In the genomic region with DNA sequence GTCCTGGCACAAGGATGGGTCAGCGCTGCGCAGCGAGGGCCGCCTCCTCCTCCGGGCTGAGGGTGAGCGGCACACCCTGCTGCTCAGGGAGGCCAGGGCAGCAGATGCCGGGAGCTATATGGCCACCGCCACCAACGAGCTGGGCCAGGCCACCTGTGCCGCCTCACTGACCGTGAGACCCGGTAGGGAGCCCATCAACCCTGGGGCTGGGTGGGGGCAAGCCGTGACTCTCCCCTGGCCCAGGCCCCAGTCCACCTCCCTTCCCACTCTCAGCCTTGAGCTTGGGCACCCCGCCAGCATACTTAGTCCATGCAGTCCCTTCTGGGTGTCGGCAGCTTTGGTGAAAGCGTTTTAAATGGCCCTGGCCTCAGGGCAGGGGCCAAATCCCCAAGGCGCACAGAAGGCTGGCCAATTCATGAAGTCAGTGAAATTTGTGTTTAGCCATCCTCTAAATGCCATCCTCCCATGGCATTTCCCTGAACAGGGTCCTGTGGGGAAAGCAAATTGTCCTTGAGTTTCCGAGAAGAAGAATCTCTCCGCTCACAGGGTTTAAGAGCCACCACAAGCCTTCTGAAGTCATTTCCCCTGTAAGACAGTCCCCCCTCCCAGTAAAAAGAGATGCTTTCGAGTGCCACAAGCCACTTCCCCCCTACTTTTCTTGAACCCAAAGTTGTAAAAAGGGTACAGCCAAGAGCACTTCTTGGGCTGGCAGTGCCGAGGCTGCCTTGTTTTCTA, we compare ENCODE assay signal across 14 cellular contexts. TPM values are rescaled to one million over a fixed set of nuclear protein-coding genes. Genes with fewer than 3 reads are reported as not detected.
A peak's percentile ranks its signal among the peaks of the same experiment; 100 is the strongest.
DNase-seq lines count a peak whose midpoint lies in the region; ATAC-seq and TF ChIP-seq lines count a peak whose summit lies in the region.
"Had no signal": no experiment of that assay in that cellular context is flagged by ENCODE, and none has a peak within 500 bp of the region (broad histone marks: within the 10 kb centered on the region; RNA-seq: fewer than 3 reads in every experiment).

No MANE protein-coding gene starts in this region.

- H3K4me1 ChIP-seq in fibroblast of lung (ENCODE audit: control insufficient read depth, extremely low read depth, insufficient read depth, low read length): peaks cover 21% of the 10 kb centered on the region
- peaks cover 35% of the 10 kb centered on the region for H3K4me1 ChIP-seq in osteoblast (ENCODE audit: insufficient read depth, low read length)
- H3K4me1 ChIP-seq in endodermal cell (ENCODE audit: control insufficient read depth, insufficient read depth, low read length): peaks cover 3% of the 10 kb centered on the region

- ATAC-seq in stimulated activated naive CD8-positive, alpha-beta T cell treated with anti-CD3 and anti-CD28 coated beads, Interleukin-15, amount 100 ng/mL, for 72 hours: peak; percentile 31
- no peak for ATAC-seq in stimulated activated naive CD8-positive, alpha-beta T cell treated with anti-CD3 and anti-CD28 coated beads, Interleukin-15, Interleukin-2, amounts not matched to agents 100 U/mL and 50 U/mL, for 24 hours
- no peak for ATAC-seq in stimulated activated naive B cell treated with anti-CD40 and anti-IgM and Interleukin-4, amounts not matched to agents 10 μg/mL and 1 μg/mL and 100 μg/mL, for 72 hours (replicated peaks)
- no peak for ATAC-seq in GM18909 (IDR thresholded peaks at IDR 0.05; ENCODE audit: poor library complexity, unreplicated experiment)
- ATAC-seq: GM23338 had no signal

- 95% methylated on average over 18 to 21 of the region's 21 CpGs for WGBS in endodermal cell (ENCODE audit: insufficient coverage in 1 of 2, insufficient read length in 1 of 2), 2 experiments

- H3K27me3 ChIP-seq in fibroblast of lung (ENCODE audit: control insufficient read depth, insufficient read depth, low read length) (no peaks in the 10 kb centered on the region), osteoblast (ENCODE audit: insufficient read depth, low read length) (no peaks in the 10 kb centered on the region), endodermal cell (ENCODE audit: control insufficient read depth, insufficient read depth, low read length, poor library complexity, severe bottlenecking) (no peaks in the 10 kb centered on the region)
- H3K27me3 ChIP-seq: cardiac muscle cell had no signal

- TF ChIP-seq CTCF in fibroblast of lung (conservative IDR thresholded peaks at IDR 0.05 in 1 of 2, IDR thresholded peaks at IDR 0.05 in 1 of 2; ENCODE audit: low read depth in 1 of 2, low read length in 2 of 2): no peak
- no peak for TF ChIP-seq CTCF in osteoblast (IDR thresholded peaks at IDR 0.05; ENCODE audit: extremely low read depth, low read depth, low read length)
- no peak for TF ChIP-seq CTCF in endodermal cell (conservative IDR thresholded peaks at IDR 0.05)

- no peaks in the 10 kb centered on the region for H3K36me3 Mint-ChIP-seq in endodermal cell (ENCODE audit: low read depth)
- H3K36me3 Mint-ChIP-seq in stimulated activated naive B cell treated with anti-CD40 and anti-IgM and Interleukin-4, amounts not matched to agents 10 μg/mL and 1 μg/mL and 100 μg/mL, for 72 hours: no peaks in the 10 kb centered on the region

- H3K27ac Mint-ChIP-seq in stimulated activated naive CD8-positive, alpha-beta T cell treated with anti-CD3 and anti-CD28 coated beads, Interleukin-15, amount 100 ng/mL, for 72 hours: peak overlapping the region; percentile 16 to 87
- H3K27ac Mint-ChIP-seq in endodermal cell: no peak overlapping the region
- H3K27ac Mint-ChIP-seq in stimulated activated naive B cell treated with anti-CD40 and anti-IgM and Interleukin-4, amounts not matched to agents 10 μg/mL and 1 μg/mL and 100 μg/mL, for 72 hours: no peak overlapping the region
- H3K27ac Mint-ChIP-seq: GM23338; T-helper 1 cell treated with Interleukin-12 subunit alpha and Interleukin-12 subunit beta and Interleukin-4 antibody, amounts not matched to agents 30 μg/mL and 1 μg/mL, for 36 hours had no signal

- H3K9me3 Mint-ChIP-seq in stimulated activated naive CD8-positive, alpha-beta T cell treated with anti-CD3 and anti-CD28 coated beads, Interleukin-15, amount 100 ng/mL, for 72 hours: no peaks in the 10 kb centered on the region
- H3K9me3 Mint-ChIP-seq in endodermal cell: no peaks in the 10 kb centered on the region
- H3K9me3 Mint-ChIP-seq in stimulated activated naive B cell treated with anti-CD40 and anti-IgM and Interleukin-4, amounts not matched to agents 10 μg/mL and 1 μg/mL and 100 μg/mL, for 72 hours: no peaks in the 10 kb centered on the region
- H3K9me3 Mint-ChIP-seq: GM23338; T-helper 1 cell treated with Interleukin-12 subunit alpha and Interleukin-12 subunit beta and Interleukin-4 antibody, amounts not matched to agents 30 μg/mL and 1 μg/mL, for 36 hours had no signal

- no peak overlapping the region for H3K9ac ChIP-seq in fibroblast of lung (ENCODE audit: insufficient read depth, low read length)
- no peak overlapping the region for H3K9ac ChIP-seq in endodermal cell (ENCODE audit: extremely low read depth, low read length, poor library complexity, severe bottlenecking)

- peaks cover 20% of the 10 kb centered on the region for H3K27me3 Mint-ChIP-seq in stimulated activated naive CD8-positive, alpha-beta T cell treated with anti-CD3 and anti-CD28 coated beads, Interleukin-15, amount 100 ng/mL, for 72 hours
- H3K27me3 Mint-ChIP-seq in endodermal cell (ENCODE audit: insufficient read depth): peaks cover 77% of the 10 kb centered on the region
- peaks cover 56 to 65% of the 10 kb centered on the region in 2 donors for H3K27me3 Mint-ChIP-seq in stimulated activated naive B cell treated with anti-CD40 and anti-IgM and Interleukin-4, amounts not matched to agents 10 μg/mL and 1 μg/mL and 100 μg/mL, for 72 hours

- H4K20me1 ChIP-seq in fibroblast of lung (ENCODE audit: control insufficient read depth, extremely low read depth, insufficient read depth, low read length): no peaks in the 10 kb centered on the region
- no peaks in the 10 kb centered on the region for H4K20me1 ChIP-seq in osteoblast (ENCODE audit: insufficient read depth, low read length)

- H3K9me3 ChIP-seq in fibroblast of lung (ENCODE audit: control insufficient read depth, insufficient read depth, low read depth, low read length): no peaks in the 10 kb centered on the region
- no peaks in the 10 kb centered on the region for H3K9me3 ChIP-seq in osteoblast (ENCODE audit: low read depth, low read length)
- no peaks in the 10 kb centered on the region for H3K9me3 ChIP-seq in endodermal cell (ENCODE audit: control insufficient read depth, low read length)

- H3K4me1 Mint-ChIP-seq in stimulated activated naive CD8-positive, alpha-beta T cell treated with anti-CD3 and anti-CD28 coated beads, Interleukin-15, amount 100 ng/mL, for 72 hours: peaks cover 69% of the 10 kb centered on the region
- peaks cover 8% of the 10 kb centered on the region for H3K4me1 Mint-ChIP-seq in endodermal cell
- H3K4me1 Mint-ChIP-seq in stimulated activated naive B cell treated with anti-CD40 and anti-IgM and Interleukin-4, amounts not matched to agents 10 μg/mL and 1 μg/mL and 100 μg/mL, for 72 hours: peaks cover 0 to 5% of the 10 kb centered on the region in 2 donors

- H3K27ac ChIP-seq in fibroblast of lung (ENCODE audit: insufficient read depth, low read length) (no peak overlapping the region), osteoblast (ENCODE audit: low read depth, low read length) (peak overlapping the region; percentile 88), endodermal cell (ENCODE audit: low read depth, low read length) (no peak overlapping the region)
- H3K27ac ChIP-seq: cardiac muscle cell had no signal

- H3K4me2 ChIP-seq in fibroblast of lung (ENCODE audit: extremely low read depth, insufficient read depth, low read length) (no peak overlapping the region), osteoblast (ENCODE audit: insufficient read depth, low read length) (peak overlapping the region; percentile 18)
- H3K4me2 ChIP-seq: GM23338 had no signal

- H3K4me3 Mint-ChIP-seq in stimulated activated naive CD8-positive, alpha-beta T cell treated with anti-CD3 and anti-CD28 coated beads, Interleukin-15, amount 100 ng/mL, for 72 hours: no peak overlapping the region
- H3K4me3 Mint-ChIP-seq in endodermal cell: no peak overlapping the region
- H3K4me3 Mint-ChIP-seq in stimulated activated naive B cell treated with anti-CD40 and anti-IgM and Interleukin-4, amounts not matched to agents 10 μg/mL and 1 μg/mL and 100 μg/mL, for 72 hours: no peak overlapping the region
- H3K4me3 Mint-ChIP-seq: GM23338; T-helper 1 cell treated with Interleukin-12 subunit alpha and Interleukin-12 subunit beta and Interleukin-4 antibody, amounts not matched to agents 30 μg/mL and 1 μg/mL, for 36 hours had no signal

- H3K79me2 ChIP-seq in fibroblast of lung (ENCODE audit: control insufficient read depth, insufficient read depth, low read length) (no peaks in the 10 kb centered on the region), osteoblast (ENCODE audit: insufficient read depth, low read length) (no peaks in the 10 kb centered on the region)

- DNase-seq in stimulated activated naive CD8-positive, alpha-beta T cell treated with anti-CD3 and anti-CD28 coated beads, Interleukin-15, amount 100 ng/mL, for 72 hours: no peak
- no peak for DNase-seq in stimulated activated naive CD8-positive, alpha-beta T cell treated with anti-CD3 and anti-CD28 coated beads, Interleukin-15, Interleukin-2, amounts not matched to agents 100 U/mL and 50 U/mL, for 24 hours
- peak; percentile 19 to 69 for DNase-seq in fibroblast of lung (ENCODE audit: low read depth in 2 of 2)
- peak; percentile 95 for DNase-seq in osteoblast (ENCODE audit: insufficient read length, low spot score, missing footprints)
- DNase-seq in endodermal cell: no peak
- DNase-seq in AG20443 (ENCODE audit: low spot score): no peak
- DNase-seq in stimulated activated naive B cell treated with anti-CD40 and anti-IgM and Interleukin-4, amounts not matched to agents 10 μg/mL and 1 μg/mL and 100 μg/mL, for 72 hours: no peak
- DNase-seq: MV-4-11 had no signal

- no peak overlapping the region for H2AFZ ChIP-seq in fibroblast of lung (ENCODE audit: low read length)
- H2AFZ ChIP-seq in osteoblast (ENCODE audit: low read length): no peak overlapping the region
- H2AFZ ChIP-seq: GM23338 had no signal

- H3K4me3 ChIP-seq in fibroblast of lung (replicated peaks in 1 of 4; ENCODE audit: control extremely low read depth in 1 of 4, insufficient read depth in 1 of 4, low read depth in 3 of 4, low read length in 4 of 4): no peak overlapping the region
- H3K4me3 ChIP-seq in osteoblast (ENCODE audit: insufficient read depth, low read length): no peak overlapping the region
- H3K4me3 ChIP-seq in endodermal cell (ENCODE audit: low read length): no peak overlapping the region
- H3K4me3 ChIP-seq: cardiac muscle cell, GM23338, lung, skin epidermis had no signal

- H3K36me3 ChIP-seq in fibroblast of lung (ENCODE audit: control insufficient read depth, insufficient read depth, low read length) (no peaks in the 10 kb centered on the region), osteoblast (ENCODE audit: insufficient read depth, low read length) (peaks cover 45% of the 10 kb centered on the region), endodermal cell (ENCODE audit: control insufficient read depth, insufficient read depth, low read length) (no peaks in the 10 kb centered on the region)

RNA-seq across cellular contexts. Expression of a gene that starts 17.1 kb away (rescaled TPM):
- 13.1 and 20.1 TPM in 2 replicates for total RNA-seq in fibroblast of lung
- 5.6 and 9.5 TPM in 2 replicates for polyA plus RNA-seq in fibroblast of lung
- 12.7 and 17.9 TPM in 2 replicates for polyA plus RNA-seq in fibroblast of lung (2012)
- 9.4 and 19.9 TPM in 2 replicates for polyA minus RNA-seq in fibroblast of lung (ENCODE audit: low replicate concordance)
- total RNA-seq in osteoblast: 24.2 and 26.4 TPM in 2 replicates
- 10 to 100 TPM; 23.1 to 29.8 TPM for total RNA-seq in endodermal cell
- polyA plus RNA-seq in endodermal cell (2013, experiment 1 of 2): 42.6 TPM
- polyA plus RNA-seq in endodermal cell (2013, experiment 2 of 2): 38.8 TPM

RNA-seq across cellular contexts. Expression of a gene that starts 33.6 kb away (rescaled TPM):
- total RNA-seq in fibroblast of lung (34.7 and 69.3 TPM in 2 replicates), osteoblast (0.72 and 1.2 TPM in 2 replicates), endodermal cell (1 to 10 TPM; 1.1 to 3.5 TPM)
- polyA plus RNA-seq in fibroblast of lung: 3.8 and 11.0 TPM in 2 replicates
- polyA plus RNA-seq in fibroblast of lung (2012): 2.6 and 8.2 TPM in 2 replicates
- polyA minus RNA-seq in fibroblast of lung (ENCODE audit: low replicate concordance): 9.5 and 11.6 TPM in 2 replicates
- 0.96 TPM for polyA plus RNA-seq in endodermal cell (2013, experiment 1 of 2)
- 0.99 TPM for polyA plus RNA-seq in endodermal cell (2013, experiment 2 of 2)

RNA-seq across cellular contexts. Expression of a gene that starts 46.9 kb away (rescaled TPM):
- total RNA-seq in fibroblast of lung (36.5 and 38.3 TPM in 2 replicates), osteoblast (46.0 and 46.3 TPM in 2 replicates), endodermal cell (10 to 100 TPM; 36.9 to 38.2 TPM)
- polyA plus RNA-seq in fibroblast of lung: 59.7 and 72.4 TPM in 2 replicates
- 45.6 and 52.3 TPM in 2 replicates for polyA plus RNA-seq in fibroblast of lung (2012)
- 155 and 160 TPM in 2 replicates for polyA minus RNA-seq in fibroblast of lung (ENCODE audit: low replicate concordance)
- polyA plus RNA-seq in endodermal cell (2013, experiment 1 of 2): 23.4 TPM
- polyA plus RNA-seq in endodermal cell (2013, experiment 2 of 2): 22.9 TPM

Comparison
In these comparisons a context has a peak if more than half of its experiments do, and no peak if none do; other contexts are left out.
1. DNase-seq: peak in fibroblast of lung (2 of 2) and osteoblast (single experiment); none in stimulated activated naive CD8-positive, alpha-beta T cell treated with anti-CD3 and anti-CD28 coated beads, Interleukin-15, amount 100 ng/mL, for 72 hours (0 of 2), stimulated activated naive CD8-positive, alpha-beta T cell treated with anti-CD3 and anti-CD28 coated beads, Interleukin-15, Interleukin-2, amounts not matched to agents 100 U/mL and 50 U/mL, for 24 hours (single experiment), endodermal cell (single experiment), AG20443 (single experiment) and stimulated activated naive B cell treated with anti-CD40 and anti-IgM and Interleukin-4, amounts not matched to agents 10 μg/mL and 1 μg/mL and 100 μg/mL, for 72 hours (single experiment).
2. H3K27ac Mint-ChIP-seq: peak in stimulated activated naive CD8-positive, alpha-beta T cell treated with anti-CD3 and anti-CD28 coated beads, Interleukin-15, amount 100 ng/mL, for 72 hours (2 of 2); none in endodermal cell (single experiment) and stimulated activated naive B cell treated with anti-CD40 and anti-IgM and Interleukin-4, amounts not matched to agents 10 μg/mL and 1 μg/mL and 100 μg/mL, for 72 hours (single experiment).